In genomic region chr1:220884109-220884980, GRCh38 we compare ENCODE assay signal across 14 cellular contexts. TPM values are rescaled to one million over a fixed set of nuclear protein-coding genes. Genes with fewer than 3 reads are reported as not detected.
A peak's percentile ranks its signal among the peaks of the same experiment; 100 is the strongest.
DNase-seq lines count a peak whose midpoint lies in the region; ATAC-seq, FAIRE-seq and TF ChIP-seq lines count a peak whose summit lies in the region.
"Had no signal": no experiment of that assay in that cellular context is flagged by ENCODE, and none has a peak within 500 bp of the region (broad histone marks: within the 10 kb centered on the region; RNA-seq: fewer than 3 reads in every experiment).

No MANE protein-coding gene starts in this region.

- H3K36me3 ChIP-seq in A673 (ENCODE audit: insufficient read depth, low read length, poor library complexity, severe bottlenecking) = no peaks in the 10 kb centered on the region
- no peaks in the 10 kb centered on the region for H3K36me3 ChIP-seq in astrocyte (ENCODE audit: insufficient read depth, low read length)
- H3K36me3 ChIP-seq: colonic mucosa had no signal

- H3K36me3 Mint-ChIP-seq in astrocyte (ENCODE audit: low read depth, unreplicated experiment) = peaks cover 9% of the 10 kb centered on the region
- no peaks in the 10 kb centered on the region for H3K36me3 Mint-ChIP-seq in nephron (ENCODE audit: low read depth)
- peaks cover 56% of the 10 kb centered on the region for H3K36me3 Mint-ChIP-seq in stimulated activated memory B cell treated with anti-CD40 and anti-IgM and Interleukin-4, amounts not matched to agents 10 μg/mL and 1 μg/mL and 100 μg/mL, for 72 hours

- H3K9me3 ChIP-seq in A673 (ENCODE audit: low read depth, low read length, poor library complexity, severe bottlenecking) (no peaks in the 10 kb centered on the region), astrocyte (ENCODE audit: insufficient read depth, low read depth, low read length) (peaks cover 5% of the 10 kb centered on the region)
- H3K9me3 ChIP-seq: colonic mucosa, upper lobe of left lung had no signal

- CTCF ChIA-PET in A673 (lab: Charles Lee) = interaction anchor here (0.6 kb wide), 1 partner anchor 319 kb away, joined by 3 read pairs; no protein-coding TSS in a partner anchor

- H3K27me3 Mint-ChIP-seq in astrocyte (ENCODE audit: low read depth, unreplicated experiment) (peaks cover 89% of the 10 kb centered on the region), nephron (ENCODE audit: low read depth) (peaks cover 97% of the 10 kb centered on the region)
- peaks cover 36% of the 10 kb centered on the region for H3K27me3 Mint-ChIP-seq in stimulated activated memory B cell treated with anti-CD40 and anti-IgM and Interleukin-4, amounts not matched to agents 10 μg/mL and 1 μg/mL and 100 μg/mL, for 72 hours

- FAIRE-seq in astrocyte (lab: Jason Lieb, UNC) = no peak

- H3K4me3 Mint-ChIP-seq in astrocyte (ENCODE audit: unreplicated experiment) (peak overlapping the region; percentile 67), nephron (peak overlapping the region; percentile 65 to 74 (median 68))
- H3K4me3 Mint-ChIP-seq in stimulated activated memory B cell treated with anti-CD40 and anti-IgM and Interleukin-4, amounts not matched to agents 10 μg/mL and 1 μg/mL and 100 μg/mL, for 72 hours = no peak overlapping the region

- H3K4me1 ChIP-seq in A673 (ENCODE audit: insufficient read depth, low read length, poor library complexity, severe bottlenecking) = peaks cover 3% of the 10 kb centered on the region
- H3K4me1 ChIP-seq in astrocyte (ENCODE audit: insufficient read depth, low read length) = peaks cover 5% of the 10 kb centered on the region

- peaks cover 2% of the 10 kb centered on the region for H3K4me1 Mint-ChIP-seq in astrocyte (ENCODE audit: low read depth, unreplicated experiment)
- H3K4me1 Mint-ChIP-seq in nephron = peaks cover 45% of the 10 kb centered on the region
- peaks cover 46% of the 10 kb centered on the region for H3K4me1 Mint-ChIP-seq in stimulated activated memory B cell treated with anti-CD40 and anti-IgM and Interleukin-4, amounts not matched to agents 10 μg/mL and 1 μg/mL and 100 μg/mL, for 72 hours

- DNase-seq in A673 (ENCODE audit: low spot score) (peak; percentile 21), astrocyte (ENCODE audit: low read depth) (no peak), hepatic stellate cell (ENCODE audit: low spot score) (peak; percentile 43), sciatic nerve (ENCODE audit: low spot score) (no peak), glomerular visceral epithelial cell (ENCODE audit: extremely low spot score) (no peak), HCEC 1CT (no peak)
- DNase-seq: colonic mucosa, NCI-H226, occipital lobe had no signal

- peaks cover 10% of the 10 kb centered on the region for H4K20me1 ChIP-seq in astrocyte (ENCODE audit: insufficient read depth, low read length)

- H3K9me3 Mint-ChIP-seq in astrocyte (ENCODE audit: unreplicated experiment) (peaks cover 31% of the 10 kb centered on the region), nephron (peaks cover 6% of the 10 kb centered on the region)
- H3K9me3 Mint-ChIP-seq in stimulated activated memory B cell treated with anti-CD40 and anti-IgM and Interleukin-4, amounts not matched to agents 10 μg/mL and 1 μg/mL and 100 μg/mL, for 72 hours = no peaks in the 10 kb centered on the region
- H3K9me3 Mint-ChIP-seq: activated naive CD4-positive, alpha-beta T cell treated with anti-CD3 and anti-CD28 coated beads, Interleukin-2, amount 50 U/mL, for 72 hours had no signal

- H3K27me3 ChIP-seq in A673 (replicated peaks; ENCODE audit: insufficient read depth, low read depth, low read length, poor library complexity) = peaks cover 90% of the 10 kb centered on the region
- H3K27me3 ChIP-seq in astrocyte (ENCODE audit: insufficient read depth, low read length) = peaks cover 64% of the 10 kb centered on the region

- H3K4me3 ChIP-seq in A673 (ENCODE audit: low read depth, low read length, poor library complexity, severe bottlenecking) = no peak overlapping the region
- no peak overlapping the region for H3K4me3 ChIP-seq in astrocyte (ENCODE audit: insufficient read depth, low read depth, low read length)
- H3K4me3 ChIP-seq: colonic mucosa, upper lobe of left lung had no signal

- POLR2A ChIA-PET in A673 (lab: Charles Lee; ENCODE audit: low non-redundant PET) = no interaction called here

- TF ChIP-seq CTCF in A673 (conservative IDR thresholded peaks at IDR 0.05; ENCODE audit: low read depth, low read length) (no peak), astrocyte (IDR thresholded peaks at IDR 0.05; ENCODE audit: insufficient read depth, low read depth, low read length) (no peak), nephron (IDR thresholded peaks at IDR 0.05; ENCODE audit: unreplicated experiment in 3 of 3) (peak in 2 of 3 experiments; percentile 8 to 24)

- H3K4me2 ChIP-seq in astrocyte (ENCODE audit: low read length) = peak overlapping the region; percentile 51

- no peak overlapping the region for H3K9ac ChIP-seq in astrocyte (ENCODE audit: low read length)

- intact Hi-C loops in A673 (cut with micrococcal nuclease; ENCODE audit: unreplicated experiment) = no loop called here
- intact Hi-C loops in sciatic nerve (cut with DNase I) = no loop called here

- H3K79me2 ChIP-seq in astrocyte (ENCODE audit: insufficient read depth, low read length) = no peaks in the 10 kb centered on the region

- H3K27ac Mint-ChIP-seq in astrocyte (ENCODE audit: unreplicated experiment) (peak overlapping the region; percentile 58), nephron (no peak overlapping the region)
- H3K27ac Mint-ChIP-seq in stimulated activated memory B cell treated with anti-CD40 and anti-IgM and Interleukin-4, amounts not matched to agents 10 μg/mL and 1 μg/mL and 100 μg/mL, for 72 hours = no peak overlapping the region
- H3K27ac Mint-ChIP-seq: activated naive CD4-positive, alpha-beta T cell treated with anti-CD3 and anti-CD28 coated beads, Interleukin-2, amount 50 U/mL, for 72 hours had no signal

- H2AFZ ChIP-seq in astrocyte (ENCODE audit: low read depth, low read length) = peak overlapping the region; percentile 49

- H3K27ac ChIP-seq in A673 (ENCODE audit: low read depth, low read length, poor library complexity, severe bottlenecking) = no peak overlapping the region
- H3K27ac ChIP-seq in astrocyte (ENCODE audit: low read depth, low read length) = no peak overlapping the region
- H3K27ac ChIP-seq: colonic mucosa had no signal

- no TSS peak for BruUV-seq in A673 (replicated peaks; lab: Mats Ljungman, UMichigan)

- no peak for ATAC-seq in sciatic nerve
- no peak for ATAC-seq in stimulated activated memory B cell treated with anti-CD40 and anti-IgM and Interleukin-4, amounts not matched to agents 10 μg/mL and 1 μg/mL and 100 μg/mL, for 72 hours
- ATAC-seq: activated naive CD4-positive, alpha-beta T cell treated with anti-CD3 and anti-CD28 coated beads, Interleukin-2, amount 50 U/mL, for 72 hours had no signal

RNA-seq across cellular contexts. Expression of gene HLX, which starts 5.1 kb away (rescaled TPM):
- total RNA-seq in A673 (2021) = not detected in 2 replicates
- 1.4 and 2.1 TPM in 2 replicates for total RNA-seq in astrocyte
- total RNA-seq in sciatic nerve = 28.8 TPM
- total RNA-seq: OCI-LY7 had no signal

Comparison
In these comparisons a context has a peak if more than half of its experiments do, and no peak if none do; other contexts are left out.
1. DNase-seq: peak in A673 (single experiment) and hepatic stellate cell (single experiment); none in astrocyte (single experiment), sciatic nerve (single experiment), glomerular visceral epithelial cell (single experiment) and HCEC 1CT (single experiment).
2. CTCF ChIP-seq: peak in nephron (2 of 3); none in A673 (single experiment) and astrocyte (single experiment).